Comparison of ENCODE assay signal across 20 cellular contexts in the genomic region with DNA sequence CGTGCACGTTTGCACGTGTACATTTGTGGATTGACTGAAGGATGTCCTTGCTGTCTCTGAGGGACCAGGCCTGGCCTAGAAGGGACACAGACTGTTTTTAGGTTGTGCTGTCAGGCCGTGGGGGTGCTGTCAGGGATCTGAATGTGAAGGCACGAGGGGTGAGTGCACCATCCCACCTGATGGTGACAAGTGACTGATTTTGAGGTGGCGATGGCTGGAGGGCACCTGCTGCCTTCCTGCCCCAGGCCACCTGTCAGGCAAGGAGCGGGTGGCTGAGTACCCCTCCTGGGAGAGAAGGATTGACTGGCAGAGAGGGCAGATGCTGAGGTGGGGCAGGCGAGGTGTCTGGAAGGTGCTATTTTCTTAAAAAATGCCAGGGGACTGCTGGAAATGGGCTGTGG. TPM values are rescaled to one million over a fixed set of nuclear protein-coding genes. Genes with fewer than 3 reads are reported as not detected.
DNase-seq lines count a peak whose midpoint lies in the region; ATAC-seq and TF ChIP-seq lines count a peak whose summit lies in the region.
"Had no signal": no experiment of that assay in that cellular context is flagged by ENCODE, and none has a peak within 500 bp of the region (broad histone marks: within the 10 kb centered on the region; RNA-seq: fewer than 3 reads in every experiment).

No MANE protein-coding gene starts in this region.

- H3K27ac Mint-ChIP-seq in activated T-helper 17 cell treated with anti-CD3 and anti-CD28 coated beads, Interleukin-2, amount 50 U/mL, for 72 hours, result peak overlapping the region; percentile 3
- peak overlapping the region; percentile 16 for H3K27ac Mint-ChIP-seq in memory B cell
- H3K27ac Mint-ChIP-seq in stimulated activated memory B cell treated with anti-CD40 and anti-IgM and Interleukin-4, amounts not matched to agents 10 μg/mL and 1 μg/mL and 100 μg/mL, for 72 hours, result peak overlapping the region; percentile 20
- H3K27ac Mint-ChIP-seq: H9 had no signal

- peaks cover 19% of the 10 kb centered on the region for H3K4me1 Mint-ChIP-seq in activated T-helper 17 cell treated with anti-CD3 and anti-CD28 coated beads, Interleukin-2, amount 50 U/mL, for 72 hours
- peaks cover 54% of the 10 kb centered on the region for H3K4me1 Mint-ChIP-seq in memory B cell
- H3K4me1 Mint-ChIP-seq in stimulated activated memory B cell treated with anti-CD40 and anti-IgM and Interleukin-4, amounts not matched to agents 10 μg/mL and 1 μg/mL and 100 μg/mL, for 72 hours, result peaks cover 56% of the 10 kb centered on the region
- H3K4me1 Mint-ChIP-seq: H9 had no signal

- CTCF ChIA-PET in IMR-90 (lab: Yijun Ruan, JAX), result no interaction called here

- H3K27ac ChIP-seq in IMR-90 (ENCODE audit: insufficient read depth, low read length) (no peak overlapping the region), upper lobe of left lung (no peak overlapping the region)
- H3K27ac ChIP-seq: SK-N-MC had no signal

- no peaks in the 10 kb centered on the region for H3K9me3 Mint-ChIP-seq in activated T-helper 17 cell treated with anti-CD3 and anti-CD28 coated beads, Interleukin-2, amount 50 U/mL, for 72 hours
- no peaks in the 10 kb centered on the region for H3K9me3 Mint-ChIP-seq in memory B cell
- H3K9me3 Mint-ChIP-seq in stimulated activated memory B cell treated with anti-CD40 and anti-IgM and Interleukin-4, amounts not matched to agents 10 μg/mL and 1 μg/mL and 100 μg/mL, for 72 hours, result no peaks in the 10 kb centered on the region
- H3K9me3 Mint-ChIP-seq: H9 had no signal

- no TSS peak for BruUV-seq in IMR-90 (replicated peaks; lab: Mats Ljungman, UMichigan)

- H3K4me2 ChIP-seq in IMR-90 (ENCODE audit: low read depth, low read length), result no peak overlapping the region

- no peak overlapping the region for H3K4ac ChIP-seq in IMR-90 (ENCODE audit: low read depth, low read length)

- TF ChIP-seq CTCF in IMR-90 (conservative IDR thresholded peaks at IDR 0.05; ENCODE audit: low read depth, low read length) (no peak), GM13976 (IDR thresholded peaks at IDR 0.05; ENCODE audit: borderline replicate concordance, control extremely low read depth, extremely low read depth, insufficient read depth, missing control alignments) (no peak), upper lobe of left lung (IDR thresholded peaks at IDR 0.05) (no peak)

- no peak for DNase-seq in IMR-90
- DNase-seq in memory B cell (ENCODE audit: low spot score in 2 of 2), result no peak
- no peak for DNase-seq in activated CD4-positive, CD25-positive, alpha-beta regulatory T cell (lab: John Stamatoyannopoulos, UW)
- DNase-seq in GM13976 (ENCODE audit: low spot score), result no peak
- no peak for DNase-seq in left colon
- DNase-seq in upper lobe of left lung, result no peak
- DNase-seq: ACHN, DMS79 treated with DMSO at 0.1 percent for 48 hours, KG1, NCI-H1417 treated with DMSO at 0.1 percent for 48 hours, NCI-H187 treated with DMSO at 0.1 percent for 48 hours, NCI-H2227 treated with DMSO at 0.1 percent for 48 hours, NCI-H510A treated with DMSO at 0.1 percent for 48 hours, NCI-H774, SHP77 had no signal

- no peaks in the 10 kb centered on the region for H4K20me1 ChIP-seq in IMR-90 (ENCODE audit: insufficient read depth, low read length)

- H3K27me3 ChIP-seq in IMR-90 (ENCODE audit: control insufficient read depth, insufficient read depth, low read length), result peaks cover 19% of the 10 kb centered on the region
- no peaks in the 10 kb centered on the region for H3K27me3 ChIP-seq in upper lobe of left lung

- H2AFZ ChIP-seq in IMR-90 (replicated peaks; ENCODE audit: low read length, poor library complexity), result no peak overlapping the region

- ATAC-seq in IMR-90 (ENCODE audit: low read depth) (no peak), memory B cell (ENCODE audit: low read depth) (no peak), left colon (no peak), upper lobe of left lung (ENCODE audit: low FRiP score in 2 of 2) (no peak)
- ATAC-seq in activated T-helper 17 cell treated with anti-CD3 and anti-CD28 coated beads, Interleukin-2, amount 50 U/mL, for 72 hours (replicated peaks), result no peak
- ATAC-seq in stimulated activated memory B cell treated with anti-CD40 and anti-IgM and Interleukin-4, amounts not matched to agents 10 μg/mL and 1 μg/mL and 100 μg/mL, for 72 hours, result no peak

- H2BK5ac ChIP-seq in IMR-90 (ENCODE audit: low read depth, low read length, poor library complexity, severe bottlenecking), result no peak overlapping the region

- peaks cover 3% of the 10 kb centered on the region for H3K9me3 ChIP-seq in IMR-90 (ENCODE audit: control insufficient read depth, insufficient read depth, low read length)
- no peaks in the 10 kb centered on the region for H3K9me3 ChIP-seq in upper lobe of left lung

- H3K27me3 Mint-ChIP-seq in activated T-helper 17 cell treated with anti-CD3 and anti-CD28 coated beads, Interleukin-2, amount 50 U/mL, for 72 hours, result no peaks in the 10 kb centered on the region
- no peaks in the 10 kb centered on the region for H3K27me3 Mint-ChIP-seq in memory B cell
- H3K27me3 Mint-ChIP-seq in stimulated activated memory B cell treated with anti-CD40 and anti-IgM and Interleukin-4, amounts not matched to agents 10 μg/mL and 1 μg/mL and 100 μg/mL, for 72 hours, result no peaks in the 10 kb centered on the region

- H3K4me1 ChIP-seq in IMR-90 (ENCODE audit: control insufficient read depth, insufficient read depth, low read length), result no peaks in the 10 kb centered on the region
- peaks cover 0 to 18% (median 3%) of the 10 kb centered on the region in 4 donors for H3K4me1 ChIP-seq in upper lobe of left lung

- no peak overlapping the region for H3K56ac ChIP-seq in IMR-90 (ENCODE audit: extremely low read depth, insufficient read depth, low read length)

- no peak overlapping the region for H3K9ac ChIP-seq in IMR-90 (ENCODE audit: low read depth, low read length)

- WGBS in IMR-90 (ENCODE audit: extremely low coverage in 2 of 2, insufficient read length in 1 of 2), 2 experiments, result 57% methylated on average over 4 of the region's 8 CpGs; no CpG with 5 or more reads in 1 of the 2 experiments
- 72 to 89% methylated on average over 7 to 8 of the region's 8 CpGs for WGBS in upper lobe of left lung, 2 donors

- TF ChIP-seq POLR2A in IMR-90 (IDR thresholded peaks at IDR 0.05; ENCODE audit: low read depth, low read length), result no peak
- TF ChIP-seq POLR2A in upper lobe of left lung (IDR thresholded peaks at IDR 0.05), result no peak

- no peak overlapping the region for H2BK20ac ChIP-seq in IMR-90 (ENCODE audit: low read depth, low read length)

- no peak overlapping the region for H3K23ac ChIP-seq in IMR-90 (ENCODE audit: low read depth, low read length)

- no peak overlapping the region for H2BK120ac ChIP-seq in IMR-90 (ENCODE audit: low read depth, low read length)

- H3K18ac ChIP-seq in IMR-90 (ENCODE audit: low read depth, low read length), result no peak overlapping the region

- no peak overlapping the region for H2BK15ac ChIP-seq in IMR-90 (ENCODE audit: low read depth, low read length)

- H3K4me3 Mint-ChIP-seq in activated T-helper 17 cell treated with anti-CD3 and anti-CD28 coated beads, Interleukin-2, amount 50 U/mL, for 72 hours, result no peak overlapping the region
- no peak overlapping the region for H3K4me3 Mint-ChIP-seq in memory B cell
- H3K4me3 Mint-ChIP-seq in stimulated activated memory B cell treated with anti-CD40 and anti-IgM and Interleukin-4, amounts not matched to agents 10 μg/mL and 1 μg/mL and 100 μg/mL, for 72 hours, result no peak overlapping the region
- H3K4me3 Mint-ChIP-seq: H9 had no signal

- H4K91ac ChIP-seq in IMR-90 (ENCODE audit: insufficient read depth, low read depth, low read length), result no peak overlapping the region

- H3K14ac ChIP-seq in IMR-90 (replicated peaks; ENCODE audit: low read depth, low read length), result no peak overlapping the region

- no peak for TF ChIP-seq RAD21 in IMR-90 (IDR thresholded peaks at IDR 0.05; ENCODE audit: low read length)

- TF ChIP-seq EP300 in upper lobe of left lung (IDR thresholded peaks at IDR 0.05), result no peak

- H2AK9ac ChIP-seq in IMR-90 (replicated peaks; ENCODE audit: low read depth, low read length, poor library complexity), result peak overlapping the region; percentile 38

- intact Hi-C loops in IMR-90 (cut with micrococcal nuclease) (no loop called here), left colon (cut with DNase I, micrococcal nuclease) (no loop called here)

- POLR2A ChIA-PET in IMR-90 (lab: Charles Lee; ENCODE audit: unreplicated experiment), result no interaction called here

- H3K4me3 ChIP-seq in IMR-90 (ENCODE audit: insufficient read depth, low read depth, low read length) (no peak overlapping the region), upper lobe of left lung (no peak overlapping the region)
- H3K4me3 ChIP-seq: SK-N-MC had no signal

- no peaks in the 10 kb centered on the region for H3K36me3 Mint-ChIP-seq in activated T-helper 17 cell treated with anti-CD3 and anti-CD28 coated beads, Interleukin-2, amount 50 U/mL, for 72 hours (ENCODE audit: low read depth)
- peaks cover 2% of the 10 kb centered on the region for H3K36me3 Mint-ChIP-seq in memory B cell
- peaks cover 13% of the 10 kb centered on the region for H3K36me3 Mint-ChIP-seq in stimulated activated memory B cell treated with anti-CD40 and anti-IgM and Interleukin-4, amounts not matched to agents 10 μg/mL and 1 μg/mL and 100 μg/mL, for 72 hours

- in situ Hi-C loops in IMR-90 (cut with MboI; ENCODE audit: low sequenced_read_pairs), result no loop called here
- in situ Hi-C loops in GM13976 (cut with MboI; ENCODE audit: low sequenced_read_pairs, unreplicated experiment), result no loop called here

- H3K79me1 ChIP-seq in IMR-90 (ENCODE audit: low read depth in 1 of 2, low read length in 2 of 2), result no peaks in the 10 kb centered on the region

- H2AK5ac ChIP-seq in IMR-90 (ENCODE audit: low read depth, low read length), result no peak overlapping the region; the same call in 1 of the 2 replicates

- dilution Hi-C loops in IMR-90 (cut with HindIII; ENCODE audit: low sequenced_read_pairs, unreplicated experiment), result no loop called here

- no peaks in the 10 kb centered on the region for H3K36me3 ChIP-seq in IMR-90 (ENCODE audit: control insufficient read depth, insufficient read depth, low read length)
- no peaks in the 10 kb centered on the region for H3K36me3 ChIP-seq in upper lobe of left lung

- H4K5ac ChIP-seq in IMR-90 (ENCODE audit: low read depth, low read length), result no peak overlapping the region

- H4K8ac ChIP-seq in IMR-90 (ENCODE audit: low read depth in 2 of 2, low read length in 2 of 2), result no peak overlapping the region

- peaks cover 3% of the 10 kb centered on the region; the same call in 1 of the 2 replicates for H3K9me1 ChIP-seq in IMR-90 (ENCODE audit: insufficient read depth, low read length)

RNA-seq across cellular contexts. Expression of a gene that starts 1.2 kb away (rescaled TPM):
- total RNA-seq in IMR-90 (2012; rRNA removed) (not detected in 2 replicates), left colon (under 1 TPM; 0.09 to 0.42 TPM), upper lobe of left lung (1 to 10 TPM in 3 of 6 donors, under 1 TPM in 3; 0.20 to 3.1 (median 1.2) TPM)
- 0.03 and 0.06 TPM in 2 replicates for polyA plus RNA-seq in IMR-90 (2012; rRNA removed)
- polyA plus RNA-seq in IMR-90 (2012; cell fraction: cytosol; rRNA removed), result 0.01 TPM in 1 of 2 replicates, not detected in the other
- 0.35 and 0.36 TPM in 2 replicates for polyA plus RNA-seq in IMR-90 (2012; cell fraction: nucleus; rRNA removed; ENCODE audit: low replicate concordance)
- under 1 TPM; 0.11 to 0.32 TPM for total RNA-seq in activated T-helper 17 cell treated with anti-CD3 and anti-CD28 coated beads, Interleukin-2, amount 50 U/mL, for 72 hours
- total RNA-seq: H9, M059J had no signal

RNA-seq across cellular contexts. Expression of a gene that starts 20.4 kb away (rescaled TPM):
- total RNA-seq in IMR-90 (2012; rRNA removed), result 155 and 171 TPM in 2 replicates
- polyA plus RNA-seq in IMR-90 (2012; rRNA removed), result 558 and 576 TPM in 2 replicates
- polyA plus RNA-seq in IMR-90 (2012; cell fraction: cytosol; rRNA removed), result 616 and 909 TPM in 2 replicates
- polyA plus RNA-seq in IMR-90 (2012; cell fraction: nucleus; rRNA removed; ENCODE audit: low replicate concordance), result 366 and 434 TPM in 2 replicates
- 100 to 1,000 TPM; 149 to 164 TPM for total RNA-seq in activated T-helper 17 cell treated with anti-CD3 and anti-CD28 coated beads, Interleukin-2, amount 50 U/mL, for 72 hours
- 100 to 1,000 TPM; 264 to 383 TPM for total RNA-seq in left colon
- 100 to 1,000 TPM in 4 of 6 donors, 10 to 100 TPM in 2; 61.8 to 186 (median 127) TPM for total RNA-seq in upper lobe of left lung
